ENCODE assay signal across 8 cellular contexts in genomic region chr20:25056601-25057233, GRCh38. TPM values are rescaled to one million over a fixed set of nuclear protein-coding genes. Genes with fewer than 3 reads are reported as not detected.
DNase-seq lines count a peak whose midpoint lies in the region; ATAC-seq, FAIRE-seq and TF ChIP-seq lines count a peak whose summit lies in the region.

No MANE protein-coding gene starts in this region.

- H4K20me1 ChIP-seq in BLaER1 (peaks cover 52% of the 10 kb centered on the region), hepatocyte (ENCODE audit: insufficient read depth, poor library complexity, severe bottlenecking) (peaks cover 19% of the 10 kb centered on the region)

- DNase-seq in WTC11 (ENCODE audit: low spot score) (no peak), hepatocyte (ENCODE audit: low spot score) (no peak), HTR-8/SVneo (ENCODE audit: insufficient read length, low spot score) (no peak), NCI-H524 treated with DMSO at 0.1 percent for 48 hours (lab: John Stamatoyannopoulos, UW) (no peak), NCI-H1092 treated with DMSO at 0.1 percent for 48 hours (lab: John Stamatoyannopoulos, UW) (no peak)
- no peak for DNase-seq in stimulated activated naive B cell treated with anti-CD40 and anti-IgM and Interleukin-4, amounts not matched to agents 10 μg/mL and 1 μg/mL and 100 μg/mL, for 72 hours

- peak overlapping the region; percentile 90 for H3K27ac ChIP-seq in BLaER1
- peak overlapping the region; percentile 94 for H3K27ac ChIP-seq in hepatocyte

- CTCF ChIA-PET in WTC11 (lab: Charles Lee): interaction anchor here (0.7 to 1.3 kb wide), 2 partner anchors 9 to 63 kb away, joined by 3 to 5 read pairs; no protein-coding TSS in a partner anchor

- no peaks in the 10 kb centered on the region for H3K9me2 ChIP-seq in hepatocyte (replicated peaks; ENCODE audit: insufficient read depth)

- H3K27ac Mint-ChIP-seq in WTC11: no peak overlapping the region
- peak overlapping the region; percentile 88 for H3K27ac Mint-ChIP-seq in stimulated activated naive B cell treated with anti-CD40 and anti-IgM and Interleukin-4, amounts not matched to agents 10 μg/mL and 1 μg/mL and 100 μg/mL, for 72 hours

- H3K27me3 Mint-ChIP-seq in WTC11 (ENCODE audit: low read depth): peaks cover 70% of the 10 kb centered on the region
- H3K27me3 Mint-ChIP-seq in stimulated activated naive B cell treated with anti-CD40 and anti-IgM and Interleukin-4, amounts not matched to agents 10 μg/mL and 1 μg/mL and 100 μg/mL, for 72 hours: no peaks in the 10 kb centered on the region

- peak overlapping the region; percentile 82 for H3K9ac ChIP-seq in BLaER1

- peaks cover 12% of the 10 kb centered on the region; the same call in 1 of the 2 replicates for H3K4me1 Mint-ChIP-seq in WTC11
- H3K4me1 Mint-ChIP-seq in stimulated activated naive B cell treated with anti-CD40 and anti-IgM and Interleukin-4, amounts not matched to agents 10 μg/mL and 1 μg/mL and 100 μg/mL, for 72 hours: peaks cover 49 to 66% of the 10 kb centered on the region in 2 donors

- ATAC-seq in GM21786 (IDR thresholded peaks at IDR 0.05; ENCODE audit: unreplicated experiment) (peak; percentile 26), WTC11 (peak; percentile 17)
- ATAC-seq in stimulated activated naive B cell treated with anti-CD40 and anti-IgM and Interleukin-4, amounts not matched to agents 10 μg/mL and 1 μg/mL and 100 μg/mL, for 72 hours (replicated peaks): no peak

- peak overlapping the region; percentile 97 for H3K4me2 ChIP-seq in BLaER1
- H3K4me2 ChIP-seq in hepatocyte: peak overlapping the region; percentile 94

- no peaks in the 10 kb centered on the region for H3K36me3 Mint-ChIP-seq in WTC11
- H3K36me3 Mint-ChIP-seq in stimulated activated naive B cell treated with anti-CD40 and anti-IgM and Interleukin-4, amounts not matched to agents 10 μg/mL and 1 μg/mL and 100 μg/mL, for 72 hours: peaks cover 0 to 4% of the 10 kb centered on the region in 2 donors

- H3K9me3 Mint-ChIP-seq in WTC11: no peaks in the 10 kb centered on the region
- no peaks in the 10 kb centered on the region for H3K9me3 Mint-ChIP-seq in stimulated activated naive B cell treated with anti-CD40 and anti-IgM and Interleukin-4, amounts not matched to agents 10 μg/mL and 1 μg/mL and 100 μg/mL, for 72 hours

- TF ChIP-seq CTCF in WTC11 (IDR thresholded peaks at IDR 0.05) (no peak), hepatocyte (IDR thresholded peaks at IDR 0.05; ENCODE audit: poor library complexity) (no peak)

- H3K4me1 ChIP-seq in BLaER1: peaks cover 70% of the 10 kb centered on the region
- H3K4me1 ChIP-seq in hepatocyte (ENCODE audit: insufficient read depth): peaks cover 63% of the 10 kb centered on the region

- no peak for FAIRE-seq in HTR-8/SVneo (lab: Jason Lieb, UNC)

- WGBS in hepatocyte (ENCODE audit: low lambda C conversion rate, missing lambda C conversion rate): 34% methylated on average over 24 of the region's 24 CpGs

- H3K27me3 ChIP-seq in BLaER1 (no peaks in the 10 kb centered on the region), hepatocyte (peaks cover 3% of the 10 kb centered on the region)

- peak overlapping the region; percentile 61 for H3K4me3 Mint-ChIP-seq in WTC11
- H3K4me3 Mint-ChIP-seq in stimulated activated naive B cell treated with anti-CD40 and anti-IgM and Interleukin-4, amounts not matched to agents 10 μg/mL and 1 μg/mL and 100 μg/mL, for 72 hours: peak overlapping the region; percentile 82 to 87

- H3K79me2 ChIP-seq in hepatocyte: peaks cover 42% of the 10 kb centered on the region

- POLR2A ChIA-PET in WTC11 (lab: Charles Lee): no interaction called here

- H3K9me3 ChIP-seq in BLaER1 (no peaks in the 10 kb centered on the region), hepatocyte (ENCODE audit: low read depth) (no peaks in the 10 kb centered on the region)

- H3K36me3 ChIP-seq in BLaER1 (peaks cover 9% of the 10 kb centered on the region), hepatocyte (replicated peaks; ENCODE audit: insufficient read depth, low read depth) (no peaks in the 10 kb centered on the region)

- peak overlapping the region; percentile 71 for H2AFZ ChIP-seq in hepatocyte

- H3K4me3 ChIP-seq in BLaER1: peak overlapping the region; percentile 74
- peak overlapping the region; percentile 91 for H3K4me3 ChIP-seq in hepatocyte

TF ChIP-seq in WTC11, 78 proteins besides CTCF, POLR2A, EP300 and RAD21:
- no peak for TF ChIP-seq IRF1 (CRISPR knock-in tag; IDR thresholded peaks at IDR 0.05)

RNA-seq across cellular contexts. Expression of gene ACSS1, which starts 1.2 kb away (rescaled TPM):
- total RNA-seq in WTC11 (2021) (1.5 to 2.7 TPM (median 2.4 TPM) in 3 replicates), hepatocyte (20.5 and 22.2 TPM in 2 replicates)
- 28.2 and 37.7 TPM in 2 replicates for polyA plus RNA-seq in hepatocyte

RNA-seq across cellular contexts. Expression of gene VSX1, which starts 25.2 kb away (rescaled TPM):
- total RNA-seq in WTC11 (2021): 0.23 TPM in 1 of 3 replicates, not detected in the others
- not detected in 2 replicates for total RNA-seq in hepatocyte
- polyA plus RNA-seq in hepatocyte: not detected in 2 replicates

Comparison
In these comparisons a context has a peak if more than half of its experiments do, and no peak if none do; other contexts are left out.
1. ATAC-seq: peak in GM21786 (single experiment) and WTC11 (single experiment); none in stimulated activated naive B cell treated with anti-CD40 and anti-IgM and Interleukin-4, amounts not matched to agents 10 μg/mL and 1 μg/mL and 100 μg/mL, for 72 hours (0 of 2).